Comparison of ENCODE assay signal across 32 cellular contexts in the genomic region with DNA sequence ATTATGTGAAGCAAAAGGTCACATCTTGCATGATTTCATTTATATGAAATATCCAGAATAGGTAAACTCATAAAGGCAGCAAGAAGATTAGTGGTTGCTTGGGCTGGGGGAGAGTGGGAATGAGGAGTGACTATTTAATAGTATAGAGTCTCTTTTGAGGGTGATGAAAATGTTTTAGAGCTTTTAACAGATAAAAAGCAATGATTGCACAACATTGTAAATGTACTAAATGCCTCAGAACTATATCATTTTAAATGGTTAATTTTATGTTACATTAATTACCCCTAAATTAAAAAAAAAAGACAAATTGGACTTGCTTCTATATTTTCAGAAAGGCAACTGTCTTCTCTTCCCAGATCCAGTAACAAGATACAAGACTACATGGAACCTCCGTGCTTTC.
"Had no signal": no experiment of that assay in that cellular context is flagged by ENCODE, and none has a peak within 500 bp of the region (broad histone marks: within the 10 kb centered on the region; RNA-seq: fewer than 3 reads in every experiment).

No MANE protein-coding gene starts in this region.

- DNase-seq: activated CD4-positive, alpha-beta memory T cell treated with anti-CD3 and anti-CD28 coated beads, Interleukin-2, amount 10 ng/mL, durations not matched to agents 7 days and 5 days; activated CD4-positive, alpha-beta T cell treated with anti-CD3 and anti-CD28 coated beads for 1 hour; activated CD4-positive, alpha-beta T cell treated with anti-CD3 and anti-CD28 coated beads for 36 hours; activated CD4-positive, alpha-beta T cell treated with anti-CD3 and anti-CD28 coated beads for 48 hours; activated CD4-positive, alpha-beta T cell treated with anti-CD3 and anti-CD28 coated beads, Interleukin-2, amount 10 ng/mL, durations not matched to agents 7 days and 5 days; activated CD4-positive, alpha-beta T cell treated with anti-CD3 and anti-CD28 coated beads, Interleukin-2, amount 50 U/mL, for 48 hours; activated CD4-positive, CD25-positive, alpha-beta regulatory T cell; activated CD8-positive, alpha-beta memory T cell treated with anti-CD3 and anti-CD28 coated beads for 24 hours; activated CD8-positive, alpha-beta memory T cell treated with anti-CD3 and anti-CD28 coated beads, Interleukin-2, amount 10 ng/mL, durations not matched to agents 7 days and 5 days; activated CD8-positive, alpha-beta memory T cell treated with anti-CD3 and anti-CD28 coated beads, Interleukin-2, amount 50 U/mL, for 48 hours; activated CD8-positive, alpha-beta T cell treated with anti-CD3 and anti-CD28 coated beads, Interleukin-2, amount 10 ng/mL, durations not matched to agents 7 days and 5 days; activated effector memory CD4-positive, alpha-beta T cell treated with Interleukin-2 at 50 U/mL for 16 hours; activated gamma-delta T cell; activated naive CD4-positive, alpha-beta T cell treated with anti-CD3 and anti-CD28 coated beads, Interleukin-2, amount 10 ng/mL, durations not matched to agents 7 days and 5 days; activated naive CD4-positive, alpha-beta T cell treated with Interleukin-2 at 50 U/mL for 16 hours; activated naive CD8-positive, alpha-beta T cell treated with anti-CD3 and anti-CD28 coated beads, Interleukin-2, amount 10 ng/mL, durations not matched to agents 7 days and 5 days; activated naive CD8-positive, alpha-beta T cell treated with anti-CD3 and anti-CD28 coated beads, Interleukin-2, amount 50 U/mL, for 24 hours; activated T-cell treated with anti-CD3 and anti-CD28 coated beads, Interleukin-2, amount 50 U/mL, for 24 hours; activated T-cell treated with anti-CD3 and anti-CD28 coated beads, Interleukin-2, amount 50 U/mL, for 48 hours; amygdala; anterior cingulate cortex; caudate nucleus; cerebellar nuclear complex; T-cell; T-helper 17 cell; T-helper 9 cell; WERI-Rb-1 had no signal

- ATAC-seq: activated CD4-positive, alpha-beta T cell treated with anti-CD3 and anti-CD28 coated beads for 36 hours; activated CD4-positive, CD25-positive, alpha-beta regulatory T cell treated with anti-CD3 and anti-CD28 coated beads, Interleukin-2, amount 50 U/mL, for 24 hours; activated CD8-positive, alpha-beta memory T cell treated with anti-CD3 and anti-CD28 coated beads, Interleukin-2, amount 10 ng/mL, durations not matched to agents 7 days and 5 days; activated CD8-positive, alpha-beta T cell treated with anti-CD3 and anti-CD28 coated beads, Interleukin-2, amount 10 ng/mL, durations not matched to agents 7 days and 5 days; activated naive CD8-positive, alpha-beta T cell treated with anti-CD3 and anti-CD28 coated beads, Interleukin-2, amount 50 U/mL, for 24 hours; T-cell; T-helper 17 cell; WTC11 had no signal

- H3K27me3 ChIP-seq: ascending aorta, cardiac muscle cell had no signal

- H3K36me3 ChIP-seq: ascending aorta, cardiac muscle cell, WERI-Rb-1 had no signal

- H3K27ac ChIP-seq: ascending aorta, cardiac muscle cell, WERI-Rb-1 had no signal

- H3K4me3 ChIP-seq: ascending aorta, cardiac muscle cell had no signal

- H3K9me3 ChIP-seq: ascending aorta had no signal

- H3K4me1 ChIP-seq: ascending aorta had no signal

- FAIRE-seq: bronchial epithelial cell had no signal
